11 cellular contexts compared by ENCODE assay signal in the genomic region with DNA sequence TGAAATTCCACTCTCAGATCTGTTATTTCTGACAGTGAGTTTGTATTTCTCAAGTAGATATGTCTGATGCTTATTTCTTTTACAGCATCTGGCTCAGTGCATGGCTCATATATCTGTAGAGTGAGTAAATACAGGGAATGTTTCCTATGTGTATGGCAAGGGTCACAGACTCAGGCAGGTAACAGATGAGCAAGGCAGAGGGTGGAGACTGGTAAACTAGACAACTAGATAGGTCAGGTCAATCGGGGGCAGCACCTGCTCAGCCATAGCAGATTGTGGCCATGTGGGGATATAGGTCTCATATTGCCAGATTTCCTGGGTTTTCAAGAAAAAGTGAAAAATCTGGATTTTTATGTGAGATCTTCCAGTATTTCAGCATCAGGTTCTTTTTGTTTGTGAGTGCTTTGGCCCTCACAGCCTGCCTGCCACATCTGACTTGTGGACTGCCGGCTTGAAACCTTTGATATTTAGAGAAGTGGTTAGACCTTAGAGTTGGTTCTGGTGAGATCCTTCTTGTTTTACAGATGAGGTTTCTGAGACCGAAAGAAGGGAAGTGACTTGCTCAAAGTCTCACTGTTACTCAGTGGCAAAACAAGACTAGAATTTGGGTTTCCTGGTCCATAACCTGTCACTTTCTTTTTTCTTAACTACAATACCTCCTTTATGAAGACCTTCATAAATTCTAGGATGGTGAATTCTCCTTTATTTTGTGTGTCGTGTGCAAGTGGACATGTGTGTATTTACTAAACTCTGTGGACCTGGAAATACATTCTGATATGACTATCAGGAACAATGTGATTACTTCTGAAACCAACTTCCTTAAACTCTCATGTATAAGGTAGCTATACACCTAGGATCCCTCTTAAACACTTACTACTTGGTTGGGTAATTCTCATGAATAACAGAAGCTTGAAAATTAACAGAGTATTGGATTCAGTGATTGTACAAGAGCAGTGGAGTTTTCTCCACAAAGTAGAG. TPM values are rescaled to one million over a fixed set of nuclear protein-coding genes. Genes with fewer than 3 reads are reported as not detected.
DNase-seq lines count a peak whose midpoint lies in the region; ATAC-seq, FAIRE-seq and TF ChIP-seq lines count a peak whose summit lies in the region.
"Had no signal": no experiment of that assay in that cellular context is flagged by ENCODE, and none has a peak within 500 bp of the region (broad histone marks: within the 10 kb centered on the region; RNA-seq: fewer than 3 reads in every experiment).

No MANE protein-coding gene starts in this region.

- H3K4me1 Mint-ChIP-seq in CD4-positive, alpha-beta T cell (ENCODE audit: low read depth), result peaks cover 66% of the 10 kb centered on the region
- H3K4me1 Mint-ChIP-seq in activated CD4-positive, alpha-beta memory T cell treated with anti-CD3 and anti-CD28 coated beads for 36 hours (ENCODE audit: low read depth), result peaks cover 55% of the 10 kb centered on the region

- intact Hi-C loops in CD4-positive, alpha-beta T cell (cut with DNase I, micrococcal nuclease), result no loop called here
- intact Hi-C loops in activated CD4-positive, alpha-beta memory T cell treated with anti-CD3 and anti-CD28 coated beads for 36 hours (cut with micrococcal nuclease), result loop anchor here (1.0 to 2.0 kb wide), 3 partner anchors 79 to 223 kb away; a partner anchor contains a TSS

- POLR2A ChIA-PET in CD4-positive, alpha-beta T cell (lab: Charles Lee), result interaction anchor here (0.7 to 1.7 kb wide), 2 partner anchors 19 to 78 kb away, joined by 3 to 5 read pairs; a partner anchor contains a TSS
- POLR2A ChIA-PET in activated CD4-positive, alpha-beta memory T cell treated with anti-CD3 and anti-CD28 coated beads for 36 hours (lab: Charles Lee), result no interaction called here

- no peak for TF ChIP-seq CTCF in CD4-positive, alpha-beta T cell (IDR thresholded peaks at IDR 0.05)
- no peak for TF ChIP-seq CTCF in D721Med (IDR thresholded peaks at IDR 0.05; ENCODE audit: insufficient read depth, missing control alignments)

- no peaks in the 10 kb centered on the region for H3K27me3 ChIP-seq in CD4-positive, alpha-beta T cell (ENCODE audit: control insufficient read depth, insufficient read depth, low read length)

- no peaks in the 10 kb centered on the region for H3K9me3 ChIP-seq in CD4-positive, alpha-beta T cell (ENCODE audit: control insufficient read depth, low read length)

- CTCF ChIA-PET in CD4-positive, alpha-beta T cell (lab: Charles Lee), result interaction anchor here (1.1 to 2.3 kb wide), 2 partner anchors 11 to 19 kb away, joined by 3 to 8 read pairs (median 4); no protein-coding TSS in a partner anchor
- CTCF ChIA-PET in activated CD4-positive, alpha-beta memory T cell treated with anti-CD3 and anti-CD28 coated beads for 36 hours (lab: Charles Lee), result interaction anchor here (1.3 to 2.3 kb wide), 7 partner anchors 17 to 233 kb away, joined by 3 to 11 read pairs (median 4); a partner anchor contains a TSS

- peak; percentile 47 for ATAC-seq in CD4-positive, alpha-beta T cell (ENCODE audit: poor library complexity)
- ATAC-seq in GM19351 (IDR thresholded peaks at IDR 0.05; ENCODE audit: unreplicated experiment) (peak; percentile 81), HG03159 (IDR thresholded peaks at IDR 0.05; ENCODE audit: unreplicated experiment) (peak; percentile 75)

- no peaks in the 10 kb centered on the region for H3K27me3 Mint-ChIP-seq in CD4-positive, alpha-beta T cell
- no peaks in the 10 kb centered on the region for H3K27me3 Mint-ChIP-seq in activated CD4-positive, alpha-beta memory T cell treated with anti-CD3 and anti-CD28 coated beads for 36 hours

- peaks cover 28% of the 10 kb centered on the region for H3K36me3 Mint-ChIP-seq in CD4-positive, alpha-beta T cell (ENCODE audit: low read depth)
- H3K36me3 Mint-ChIP-seq in activated CD4-positive, alpha-beta memory T cell treated with anti-CD3 and anti-CD28 coated beads for 36 hours, result peaks cover 12% of the 10 kb centered on the region

- H3K9me3 Mint-ChIP-seq in CD4-positive, alpha-beta T cell, result no peaks in the 10 kb centered on the region
- no peaks in the 10 kb centered on the region for H3K9me3 Mint-ChIP-seq in activated CD4-positive, alpha-beta memory T cell treated with anti-CD3 and anti-CD28 coated beads for 36 hours

- FAIRE-seq in D721Med (lab: Jason Lieb, UNC), result no peak
- FAIRE-seq: islet of Langerhans had no signal

- DNase-seq in CD4-positive, alpha-beta T cell, result no peak
- DNase-seq in activated CD4-positive, alpha-beta memory T cell treated with anti-CD3 and anti-CD28 coated beads for 36 hours, result peak; percentile 49
- DNase-seq in D721Med (ENCODE audit: insufficient read length, low spot score) (no peak), NCI-H2227 treated with DMSO at 0.1 percent for 48 hours (lab: John Stamatoyannopoulos, UW) (no peak), AG08395 (ENCODE audit: low spot score) (no peak), putamen (ENCODE audit: low spot score) (no peak)
- DNase-seq: NCI-H146 had no signal

- peak overlapping the region; percentile 97 for H3K27ac Mint-ChIP-seq in CD4-positive, alpha-beta T cell
- H3K27ac Mint-ChIP-seq in activated CD4-positive, alpha-beta memory T cell treated with anti-CD3 and anti-CD28 coated beads for 36 hours, result peak overlapping the region; percentile 83

- H3K27ac ChIP-seq in CD4-positive, alpha-beta T cell (ENCODE audit: low read depth, low read length), result peak overlapping the region; percentile 8

- peak overlapping the region; percentile 59 for H3K4me3 Mint-ChIP-seq in CD4-positive, alpha-beta T cell
- no peak overlapping the region for H3K4me3 Mint-ChIP-seq in activated CD4-positive, alpha-beta memory T cell treated with anti-CD3 and anti-CD28 coated beads for 36 hours

RNA-seq across cellular contexts. Expression of a gene that starts 34.4 kb away (rescaled TPM):
- total RNA-seq in CD4-positive, alpha-beta T cell, result under 1 TPM in 1 of 2 experiments, not detected in 1; 0.25 TPM
- under 1 TPM; 0.19 to 0.33 TPM for total RNA-seq in activated CD4-positive, alpha-beta memory T cell treated with anti-CD3 and anti-CD28 coated beads for 36 hours
- total RNA-seq: Daoy had no signal

RNA-seq across cellular contexts. Expression of a gene that starts 40.2 kb away (rescaled TPM):
- total RNA-seq in CD4-positive, alpha-beta T cell, result 100 to 1,000 TPM; 162 to 170 TPM
- 100 to 1,000 TPM; 132 to 137 TPM for total RNA-seq in activated CD4-positive, alpha-beta memory T cell treated with anti-CD3 and anti-CD28 coated beads for 36 hours
